26 cellular contexts compared by ENCODE assay signal in genomic region chr3:10580426-10580825, GRCh38.
"Had no signal": no experiment of that assay in that cellular context is flagged by ENCODE, and none has a peak within 500 bp of the region (broad histone marks: within the 10 kb centered on the region; RNA-seq: fewer than 3 reads in every experiment).

No MANE protein-coding gene starts in this region.

- H3K4me3 Mint-ChIP-seq: dendritic cell treated with granulocyte-macrophage colony-stimulating factor and Interleukin-4, amounts not matched to agents 40 ng/mL and 50 ng/mL, for 4 days; effector memory CD8-positive, alpha-beta T cell; naive thymus-derived CD8-positive, alpha-beta T cell; nephron progenitor cell; stimulated activated effector memory CD8-positive, alpha-beta T cell treated with anti-CD3 and anti-CD28 coated beads, Interleukin-12 subunit alpha, Interleukin-12 subunit beta, amount 100 ng/mL, for 72 hours; type B pancreatic cell had no signal

- DNase-seq: colonic mucosa; effector memory CD8-positive, alpha-beta T cell; erythroblast; esophagus squamous epithelium; foreskin melanocyte; glutamatergic neuron; left ventricle myocardium superior; lower lobe of right lung; naive thymus-derived CD8-positive, alpha-beta T cell; nephron progenitor cell; pancreas; stimulated activated CD4-positive, alpha-beta T cell treated with anti-CD3 and anti-CD28 coated beads, Interleukin-2, amount 100 ng/mL, for 24 hours; stimulated activated CD4-positive, alpha-beta T cell treated with anti-CD3 and anti-CD28 coated beads, Interleukin-4, amount 100 ng/mL, for 24 hours; stimulated activated naive CD4-positive, alpha-beta T cell treated with Interleukin-2 at 50 U/mL for 16 hours; stomach; testis; tibial artery had no signal

- H3K27me3 ChIP-seq: colonic mucosa, neutrophil, pancreas, right atrium auricular region, testis, tibial artery had no signal

- ATAC-seq: effector memory CD8-positive, alpha-beta T cell; left ventricle myocardium superior; lower lobe of right lung; naive thymus-derived CD8-positive, alpha-beta T cell; pancreas; sciatic nerve; stimulated activated effector memory CD8-positive, alpha-beta T cell treated with anti-CD3 and anti-CD28 coated beads, Interleukin-12 subunit alpha, Interleukin-12 subunit beta, amount 100 ng/mL, for 72 hours had no signal

- H3K9me3 Mint-ChIP-seq: dendritic cell treated with granulocyte-macrophage colony-stimulating factor and Interleukin-4, amounts not matched to agents 40 ng/mL and 50 ng/mL, for 4 days; effector memory CD8-positive, alpha-beta T cell; naive thymus-derived CD8-positive, alpha-beta T cell; nephron progenitor cell; stimulated activated effector memory CD8-positive, alpha-beta T cell treated with anti-CD3 and anti-CD28 coated beads, Interleukin-12 subunit alpha, Interleukin-12 subunit beta, amount 100 ng/mL, for 72 hours; type B pancreatic cell had no signal

- H3K4me1 Mint-ChIP-seq: naive thymus-derived CD8-positive, alpha-beta T cell; nephron progenitor cell; stimulated activated effector memory CD8-positive, alpha-beta T cell treated with anti-CD3 and anti-CD28 coated beads, Interleukin-12 subunit alpha, Interleukin-12 subunit beta, amount 100 ng/mL, for 72 hours had no signal

- H3K27ac Mint-ChIP-seq: dendritic cell treated with granulocyte-macrophage colony-stimulating factor and Interleukin-4, amounts not matched to agents 40 ng/mL and 50 ng/mL, for 4 days; effector memory CD8-positive, alpha-beta T cell; nephron progenitor cell; progenitor cell of endocrine pancreas; stimulated activated effector memory CD8-positive, alpha-beta T cell treated with anti-CD3 and anti-CD28 coated beads, Interleukin-12 subunit alpha, Interleukin-12 subunit beta, amount 100 ng/mL, for 72 hours; type B pancreatic cell had no signal

- H3K27ac ChIP-seq: colonic mucosa, esophagus squamous epithelium, lower lobe of right lung, neutrophil, pancreas, right atrium auricular region, stomach, testis had no signal

- H3K36me3 Mint-ChIP-seq: naive thymus-derived CD8-positive, alpha-beta T cell; stimulated activated effector memory CD8-positive, alpha-beta T cell treated with anti-CD3 and anti-CD28 coated beads, Interleukin-12 subunit alpha, Interleukin-12 subunit beta, amount 100 ng/mL, for 72 hours; type B pancreatic cell had no signal

- H3K36me3 ChIP-seq: colonic mucosa, esophagus squamous epithelium, lower lobe of right lung, neutrophil, pancreas, right atrium auricular region, stomach, tibial artery had no signal

- H3K4me3 ChIP-seq: colonic mucosa, esophagus squamous epithelium, lower lobe of right lung, pancreas, right atrium auricular region, stomach, testis, tibial artery had no signal

- FAIRE-seq: endometrium, keratinocyte, pancreas had no signal

- H3K4me1 ChIP-seq: colonic mucosa, esophagus squamous epithelium, lower lobe of right lung, pancreas, stomach had no signal

- H3K9me3 ChIP-seq: colonic mucosa, esophagus squamous epithelium, lower lobe of right lung, neutrophil, pancreas, right atrium auricular region, stomach, testis, tibial artery had no signal
